ENCODE assay signal across 8 cellular contexts in the genomic region with DNA sequence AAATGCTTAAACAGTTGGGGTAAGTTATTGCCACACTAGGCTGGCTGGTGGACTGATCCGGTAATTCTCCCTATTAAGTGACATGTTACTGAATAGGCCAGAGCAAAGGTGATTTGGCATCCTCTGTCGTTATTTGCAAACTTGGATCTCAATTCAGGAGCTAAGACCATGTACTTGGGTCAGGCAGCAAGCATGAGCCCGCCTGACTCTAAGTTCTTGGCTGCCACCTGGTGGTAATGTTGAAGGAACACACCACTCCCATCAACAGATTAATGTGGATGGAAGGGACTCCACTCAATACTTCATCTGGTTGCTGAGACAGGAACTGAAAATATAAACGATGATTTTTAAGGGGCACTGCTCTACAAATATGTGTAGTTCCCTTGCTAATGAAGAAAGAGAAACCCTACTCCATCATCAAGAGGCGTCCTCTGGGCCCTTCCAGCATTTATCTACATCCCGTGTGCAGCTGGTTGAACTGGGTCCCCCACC.
A peak's percentile ranks its signal among the peaks of the same experiment; 100 is the strongest.
DNase-seq lines count a peak whose midpoint lies in the region; ATAC-seq and TF ChIP-seq lines count a peak whose summit lies in the region.

No MANE protein-coding gene starts in this region.

- H3K36me3 ChIP-seq in DND-41 (ENCODE audit: insufficient read depth, low read length) (no peaks in the 10 kb centered on the region), GM23248 (ENCODE audit: low read depth) (no peaks in the 10 kb centered on the region), osteoblast (ENCODE audit: insufficient read depth, low read length) (no peaks in the 10 kb centered on the region), upper lobe of right lung (no peaks in the 10 kb centered on the region)

- H4K20me1 ChIP-seq in DND-41 (ENCODE audit: insufficient read depth, low read length) (no peaks in the 10 kb centered on the region), GM23248 (ENCODE audit: insufficient read depth) (no peaks in the 10 kb centered on the region), osteoblast (ENCODE audit: insufficient read depth, low read length) (no peaks in the 10 kb centered on the region)

- intact Hi-C loops in activated T-helper 2 cell treated with anti-CD3 and anti-CD28 coated beads, Interferon-gamma antibody, Interleukin-2, Interleukin-4, amounts not matched to agents 10 μg/mL and 5 μg/mL and 100 μg/mL, durations not matched to agents 14 hours and 24 hours and 36 hours (cut with micrococcal nuclease), result loop anchor here (1.0 to 10.0 kb wide), 5 partner anchors 125 to 408 kb away; a partner anchor contains a TSS
- intact Hi-C loops in upper lobe of right lung (cut with DNase I), result loop anchor here (5.0 kb wide), 1 partner anchor 202 kb away; no protein-coding TSS in a partner anchor

- no peaks in the 10 kb centered on the region for H3K9me3 Mint-ChIP-seq in activated T-helper 2 cell treated with anti-CD3 and anti-CD28 coated beads, Interferon-gamma antibody, Interleukin-2, Interleukin-4, amounts not matched to agents 10 μg/mL and 5 μg/mL and 100 μg/mL, durations not matched to agents 14 hours and 24 hours and 36 hours

- no peak overlapping the region for H3K4me2 ChIP-seq in DND-41 (ENCODE audit: insufficient read depth, low read length)
- no peak overlapping the region for H3K4me2 ChIP-seq in GM23248 (ENCODE audit: unreplicated experiment)
- H3K4me2 ChIP-seq in osteoblast (ENCODE audit: insufficient read depth, low read length), result no peak overlapping the region

- ATAC-seq in DND-41 (ENCODE audit: insufficient read depth, low read depth) (peak; percentile 100), upper lobe of right lung (peak; percentile 93)

- no peaks in the 10 kb centered on the region for H3F3A ChIP-seq in GM23248 (ENCODE audit: insufficient read depth)

- H3K4me1 ChIP-seq in DND-41 (ENCODE audit: insufficient read depth, low read length) (no peaks in the 10 kb centered on the region), GM23248 (ENCODE audit: insufficient read depth) (no peaks in the 10 kb centered on the region), osteoblast (ENCODE audit: insufficient read depth, low read length) (no peaks in the 10 kb centered on the region), upper lobe of right lung (no peaks in the 10 kb centered on the region)

- DNase-seq in DND-41 (peak; percentile 74), GM23248 (peak; percentile 85), LoVo (ENCODE audit: low spot score) (peak; percentile 77), SHP77 treated with DMSO at 0.1 percent for 48 hours (lab: John Stamatoyannopoulos, UW) (peak; percentile 27), foreskin fibroblast (peak; percentile 65 to 89), osteoblast (ENCODE audit: insufficient read length, low spot score, missing footprints) (peak; percentile 95), upper lobe of right lung (no peak)
- DNase-seq in activated T-helper 2 cell treated with anti-CD3 and anti-CD28 coated beads, Interferon-gamma antibody, Interleukin-2, Interleukin-4, amounts not matched to agents 10 μg/mL and 5 μg/mL and 100 μg/mL, durations not matched to agents 14 hours and 24 hours and 36 hours (ENCODE audit: low spot score), result peak; percentile 49

- H3K4me1 Mint-ChIP-seq in activated T-helper 2 cell treated with anti-CD3 and anti-CD28 coated beads, Interferon-gamma antibody, Interleukin-2, Interleukin-4, amounts not matched to agents 10 μg/mL and 5 μg/mL and 100 μg/mL, durations not matched to agents 14 hours and 24 hours and 36 hours (ENCODE audit: low read depth), result peaks cover 2% of the 10 kb centered on the region

- no peak overlapping the region for H3K27ac Mint-ChIP-seq in activated T-helper 2 cell treated with anti-CD3 and anti-CD28 coated beads, Interferon-gamma antibody, Interleukin-2, Interleukin-4, amounts not matched to agents 10 μg/mL and 5 μg/mL and 100 μg/mL, durations not matched to agents 14 hours and 24 hours and 36 hours

- 33 to 39% methylated on average over 6 of the region's 6 CpGs for WGBS in GM23248 (ENCODE audit: low coverage in 1 of 2, low lambda C conversion rate in 2 of 2, missing lambda C conversion rate in 2 of 2), 2 experiments

- H3K4me3 ChIP-seq in DND-41 (ENCODE audit: low read depth in 1 of 2, low read length in 2 of 2) (no peak overlapping the region), GM23248 (no peak overlapping the region), foreskin fibroblast (ENCODE audit: low read depth in 1 of 2, low read length in 2 of 2) (no peak overlapping the region), osteoblast (ENCODE audit: insufficient read depth, low read length) (no peak overlapping the region), upper lobe of right lung (no peak overlapping the region)

- H3K9ac ChIP-seq in DND-41 (ENCODE audit: low read depth, low read length) (no peak overlapping the region), GM23248 (no peak overlapping the region)

- H3K27me3 ChIP-seq in DND-41 (ENCODE audit: insufficient read depth, low read length, poor library complexity) (peaks cover 4% of the 10 kb centered on the region), GM23248 (replicated peaks; ENCODE audit: insufficient read depth) (no peaks in the 10 kb centered on the region), osteoblast (ENCODE audit: insufficient read depth, low read length) (no peaks in the 10 kb centered on the region), upper lobe of right lung (no peaks in the 10 kb centered on the region)

- no peaks in the 10 kb centered on the region for H3K79me2 ChIP-seq in DND-41 (ENCODE audit: insufficient read depth, low read length)
- no peaks in the 10 kb centered on the region for H3K79me2 ChIP-seq in GM23248 (ENCODE audit: insufficient read depth)
- no peaks in the 10 kb centered on the region for H3K79me2 ChIP-seq in osteoblast (ENCODE audit: insufficient read depth, low read length)

- no peak overlapping the region for H2AFZ ChIP-seq in DND-41 (ENCODE audit: low read depth, low read length)
- no peak overlapping the region for H2AFZ ChIP-seq in GM23248
- H2AFZ ChIP-seq in osteoblast (ENCODE audit: low read length), result no peak overlapping the region

- H3K27me3 Mint-ChIP-seq in activated T-helper 2 cell treated with anti-CD3 and anti-CD28 coated beads, Interferon-gamma antibody, Interleukin-2, Interleukin-4, amounts not matched to agents 10 μg/mL and 5 μg/mL and 100 μg/mL, durations not matched to agents 14 hours and 24 hours and 36 hours (ENCODE audit: low read depth), result peaks cover 2% of the 10 kb centered on the region

- in situ Hi-C loops in GM23248 (cut with MboI), result loop anchor here (5.0 to 10.0 kb wide), 2 partner anchors 223 to 405 kb away; no protein-coding TSS in a partner anchor

- no peak overlapping the region for H3K27ac ChIP-seq in DND-41 (ENCODE audit: low read length)
- H3K27ac ChIP-seq in GM23248, result no peak overlapping the region
- H3K27ac ChIP-seq in osteoblast (ENCODE audit: low read depth, low read length), result no peak overlapping the region
- H3K27ac ChIP-seq in upper lobe of right lung, result no peak overlapping the region

- no peak overlapping the region for H3K4me3 Mint-ChIP-seq in activated T-helper 2 cell treated with anti-CD3 and anti-CD28 coated beads, Interferon-gamma antibody, Interleukin-2, Interleukin-4, amounts not matched to agents 10 μg/mL and 5 μg/mL and 100 μg/mL, durations not matched to agents 14 hours and 24 hours and 36 hours (ENCODE audit: low read depth)

- no peaks in the 10 kb centered on the region for H3K9me2 ChIP-seq in GM23248 (ENCODE audit: insufficient read depth)

- H3K36me3 Mint-ChIP-seq in activated T-helper 2 cell treated with anti-CD3 and anti-CD28 coated beads, Interferon-gamma antibody, Interleukin-2, Interleukin-4, amounts not matched to agents 10 μg/mL and 5 μg/mL and 100 μg/mL, durations not matched to agents 14 hours and 24 hours and 36 hours (ENCODE audit: low read depth), result no peaks in the 10 kb centered on the region

- TF ChIP-seq CTCF in DND-41 (IDR thresholded peaks at IDR 0.05; ENCODE audit: borderline replicate concordance, extremely low read depth, low read length, poor library complexity, severe bottlenecking) (peak; percentile 94), foreskin fibroblast (IDR thresholded peaks at IDR 0.05; ENCODE audit: low read depth, low read length) (peak; percentile 84), osteoblast (IDR thresholded peaks at IDR 0.05; ENCODE audit: extremely low read depth, low read depth, low read length) (peak; percentile 87), upper lobe of right lung (IDR thresholded peaks at IDR 0.05) (peak; percentile 80)

- H3K9me3 ChIP-seq in DND-41 (ENCODE audit: insufficient read depth, low read length, severe bottlenecking) (no peaks in the 10 kb centered on the region), GM23248 (ENCODE audit: low read depth) (no peaks in the 10 kb centered on the region), osteoblast (ENCODE audit: low read depth, low read length) (no peaks in the 10 kb centered on the region), upper lobe of right lung (no peaks in the 10 kb centered on the region)
